Comparison of ENCODE assay signal across 8 cellular contexts in genomic region chr5:65482727-65483473, GRCh38. TPM values are rescaled to one million over a fixed set of nuclear protein-coding genes. Genes with fewer than 3 reads are reported as not detected.
A peak's percentile ranks its signal among the peaks of the same experiment; 100 is the strongest.
DNase-seq lines count a peak whose midpoint lies in the region; ATAC-seq and TF ChIP-seq lines count a peak whose summit lies in the region.

No MANE protein-coding gene starts in this region.

- CTCF ChIA-PET in CD8-positive, alpha-beta memory T cell (lab: Charles Lee) = interaction anchor here (0.5 to 4.7 kb wide), 21 partner anchors 13 to 848 kb away, joined by 3 to 41 read pairs (median 4); partner anchors contain the start of genes CENPK, CWC27, PPWD1 and SREK1IP1
- CTCF ChIA-PET in HEK293 (lab: Yijun Ruan, JAX) = interaction anchor here (0.5 to 3.9 kb wide), 33 partner anchors 10 to 1412 kb away, joined by 3 to 53 read pairs (median 4); partner anchors contain the start of gene CWC27

- ATAC-seq in lung (ENCODE audit: insufficient read depth, low FRiP score) (peak; percentile 32), HG03565 (IDR thresholded peaks at IDR 0.05; ENCODE audit: unreplicated experiment) (no peak)

- no peak overlapping the region for H3K4me3 Mint-ChIP-seq in CD8-positive, alpha-beta memory T cell

- intact Hi-C loops in thyroid gland (cut with DNase I) = loop anchor here (5.0 to 10.0 kb wide), 3 partner anchors 381 to 678 kb away; no protein-coding TSS in a partner anchor

- DNase-seq in CD8-positive, alpha-beta memory T cell = peak in 2 of 5 donors; percentile 26 to 29
- DNase-seq in SK-MEL-5 (ENCODE audit: low read depth, low spot score) (peak; percentile 47), lung (ENCODE audit: low spot score) (no peak), thyroid gland (peak; percentile 30 to 39), NCI-H2196 (lab: John Stamatoyannopoulos, UW; ENCODE audit: unreplicated experiment) (no peak)

- in situ Hi-C loops in SK-MEL-5 (cut with HindIII; ENCODE audit: low pct_unique_long_range_greater_than_20kb, low sequenced_read_pairs) = loop anchor here (25.0 kb wide), 2 partner anchors 371 to 671 kb away; no protein-coding TSS in a partner anchor

- 7 to 16% methylated on average over 9 to 12 of the region's 12 CpGs for WGBS in ectodermal cell, 2 experiments
- WGBS in lung, 2 donors = 0% methylated on average over 12 of the region's 12 CpGs
- 0 to 1% methylated on average over 12 of the region's 12 CpGs for WGBS in thyroid gland, 2 donors

- no peaks in the 10 kb centered on the region for H3K9me3 Mint-ChIP-seq in CD8-positive, alpha-beta memory T cell

- POLR2A ChIA-PET in CD8-positive, alpha-beta memory T cell (lab: Charles Lee) = interaction anchor here (1.1 to 3.6 kb wide), 3 partner anchors 80 to 672 kb away, joined by 4 to 21 read pairs (median 6); partner anchors contain the start of genes CENPK and PPWD1
- POLR2A ChIA-PET in HEK293 (lab: Yijun Ruan, JAX) = interaction anchor here (0.9 to 1.7 kb wide), 3 partner anchors 357 to 386 kb away, joined by 3 to 8 read pairs (median 6); no protein-coding TSS in a partner anchor

- no peaks in the 10 kb centered on the region for H3K27me3 ChIP-seq in CD8-positive, alpha-beta memory T cell (ENCODE audit: insufficient read depth, low read length, poor library complexity, severe bottlenecking)
- H3K27me3 ChIP-seq in ectodermal cell (ENCODE audit: control insufficient read depth, insufficient read depth, low read length, poor library complexity, severe bottlenecking) = no peaks in the 10 kb centered on the region
- no peaks in the 10 kb centered on the region for H3K27me3 ChIP-seq in lung (ENCODE audit: control insufficient read depth, insufficient read depth)
- no peaks in the 10 kb centered on the region for H3K27me3 ChIP-seq in thyroid gland

- H3K4me3 ChIP-seq in CD8-positive, alpha-beta memory T cell (ENCODE audit: low read length) = peak overlapping the region; percentile 75
- peak overlapping the region; percentile 54 for H3K4me3 ChIP-seq in HEK293 (ENCODE audit: low read depth, low read length)
- H3K4me3 ChIP-seq in ectodermal cell (ENCODE audit: insufficient read depth, low read depth, low read length) = peak overlapping the region; percentile 36
- peak overlapping the region; percentile 58 for H3K4me3 ChIP-seq in lung
- H3K4me3 ChIP-seq in thyroid gland (replicated peaks in 1 of 3) = peak overlapping the region; percentile 7 to 64 (median 39)

- no peaks in the 10 kb centered on the region for H3K9me3 ChIP-seq in CD8-positive, alpha-beta memory T cell (ENCODE audit: low read length)
- no peaks in the 10 kb centered on the region for H3K9me3 ChIP-seq in HEK293 (ENCODE audit: control insufficient read depth, insufficient read depth, low read depth, low read length)
- H3K9me3 ChIP-seq in ectodermal cell (ENCODE audit: control insufficient read depth, low read length) = no peaks in the 10 kb centered on the region
- no peaks in the 10 kb centered on the region for H3K9me3 ChIP-seq in lung (ENCODE audit: control insufficient read depth in 2 of 2, insufficient read depth in 1 of 2, low read length in 1 of 2)
- no peaks in the 10 kb centered on the region for H3K9me3 ChIP-seq in thyroid gland

- H3K36me3 Mint-ChIP-seq in CD8-positive, alpha-beta memory T cell = peaks cover 0 to 14% (median 0%) of the 10 kb centered on the region in 3 donors

- peak overlapping the region; percentile 56 for H3K27ac ChIP-seq in CD8-positive, alpha-beta memory T cell (ENCODE audit: low read depth, low read length)
- H3K27ac ChIP-seq in HEK293 (ENCODE audit: extremely low read depth, low read depth, low read length) (peak overlapping the region; percentile 85), ectodermal cell (ENCODE audit: insufficient read depth, low read depth, low read length, poor library complexity, severe bottlenecking) (peak overlapping the region; percentile 76), lung (ENCODE audit: low read depth in 1 of 2, low read length in 1 of 2) (peak overlapping the region; percentile 5 to 96), thyroid gland (peak overlapping the region; percentile 82 to 93 (median 91))

- peak overlapping the region; percentile 73 to 98 (median 93) for H3K27ac Mint-ChIP-seq in CD8-positive, alpha-beta memory T cell

- H3K4me1 ChIP-seq in CD8-positive, alpha-beta memory T cell (ENCODE audit: insufficient read depth, low read length) = peaks cover 20% of the 10 kb centered on the region
- peaks cover 22% of the 10 kb centered on the region for H3K4me1 ChIP-seq in HEK293 (ENCODE audit: control insufficient read depth, insufficient read depth, low read length)
- peaks cover 7% of the 10 kb centered on the region for H3K4me1 ChIP-seq in ectodermal cell (ENCODE audit: control insufficient read depth, insufficient read depth, low read length)
- H3K4me1 ChIP-seq in lung (ENCODE audit: control insufficient read depth in 2 of 2, insufficient read depth in 2 of 2, low read length in 2 of 2) = no peaks in the 10 kb centered on the region
- H3K4me1 ChIP-seq in thyroid gland = peaks cover 12 to 16% of the 10 kb centered on the region in 2 donors

- H3K27me3 Mint-ChIP-seq in CD8-positive, alpha-beta memory T cell = peaks cover 0 to 3% of the 10 kb centered on the region in 2 donors

- peaks cover 6 to 18% (median 9%) of the 10 kb centered on the region in 3 donors for H3K4me1 Mint-ChIP-seq in CD8-positive, alpha-beta memory T cell

- no peaks in the 10 kb centered on the region for H3K36me3 ChIP-seq in CD8-positive, alpha-beta memory T cell (ENCODE audit: insufficient read depth, low read length)
- no peaks in the 10 kb centered on the region for H3K36me3 ChIP-seq in HEK293 (ENCODE audit: control insufficient read depth in 2 of 2, insufficient read depth in 1 of 2, low read length in 2 of 2)
- no peaks in the 10 kb centered on the region for H3K36me3 ChIP-seq in ectodermal cell (ENCODE audit: control insufficient read depth, insufficient read depth, low read length)
- H3K36me3 ChIP-seq in lung (ENCODE audit: control insufficient read depth in 2 of 2, insufficient read depth in 2 of 2, low read length in 2 of 2) = no peaks in the 10 kb centered on the region
- no peaks in the 10 kb centered on the region for H3K36me3 ChIP-seq in thyroid gland

- TF ChIP-seq POLR2A in thyroid gland (IDR thresholded peaks at IDR 0.05) = no peak

- TF ChIP-seq CTCF in HEK293 (tag by site-specific recombination; IDR thresholded peaks at IDR 0.05) = no peak
- no peak for TF ChIP-seq CTCF in lung (IDR thresholded peaks at IDR 0.05; ENCODE audit: control extremely low read depth, extremely low read depth)
- TF ChIP-seq CTCF in thyroid gland (IDR thresholded peaks at IDR 0.05) = no peak

TF ChIP-seq in HEK293, 187 proteins besides CTCF, POLR2A, EP300 and RAD21 (continues in another document):
- TF ChIP-seq ZNF629 (tag by site-specific recombination; IDR thresholded peaks at IDR 0.05) (no peak; the same call in 1 of the 2 replicates), WT1 (tag by site-specific recombination; IDR thresholded peaks at IDR 0.05) (no peak), ZNF707 (tag by site-specific recombination; IDR thresholded peaks at IDR 0.05) (no peak), KLF9 (tag by site-specific recombination; IDR thresholded peaks at IDR 0.05; ENCODE audit: low read depth) (no peak), ZNF132 (tag by site-specific recombination; IDR thresholded peaks at IDR 0.05; ENCODE audit: borderline replicate concordance) (no peak), TRIM28 (IDR thresholded peaks at IDR 0.05; ENCODE audit: borderline replicate concordance, low read length) (0 out of 2 replicates have a peak, but pooled peaks have one; percentile 18), ZNF37A (tag by site-specific recombination; IDR thresholded peaks at IDR 0.05) (no peak), ZNF26 (tag by site-specific recombination; IDR thresholded peaks at IDR 0.05) (no peak), ZNF146 (tag by site-specific recombination; IDR thresholded peaks at IDR 0.05) (no peak), ZBTB7A (tag by site-specific recombination; IDR thresholded peaks at IDR 0.05; ENCODE audit: low read depth) (no peak), SP2 (tag by site-specific recombination; IDR thresholded peaks at IDR 0.05) (no peak), ZNF791 (tag by site-specific recombination; IDR thresholded peaks at IDR 0.05) (no peak)
- TF ChIP-seq, protein P1, sequence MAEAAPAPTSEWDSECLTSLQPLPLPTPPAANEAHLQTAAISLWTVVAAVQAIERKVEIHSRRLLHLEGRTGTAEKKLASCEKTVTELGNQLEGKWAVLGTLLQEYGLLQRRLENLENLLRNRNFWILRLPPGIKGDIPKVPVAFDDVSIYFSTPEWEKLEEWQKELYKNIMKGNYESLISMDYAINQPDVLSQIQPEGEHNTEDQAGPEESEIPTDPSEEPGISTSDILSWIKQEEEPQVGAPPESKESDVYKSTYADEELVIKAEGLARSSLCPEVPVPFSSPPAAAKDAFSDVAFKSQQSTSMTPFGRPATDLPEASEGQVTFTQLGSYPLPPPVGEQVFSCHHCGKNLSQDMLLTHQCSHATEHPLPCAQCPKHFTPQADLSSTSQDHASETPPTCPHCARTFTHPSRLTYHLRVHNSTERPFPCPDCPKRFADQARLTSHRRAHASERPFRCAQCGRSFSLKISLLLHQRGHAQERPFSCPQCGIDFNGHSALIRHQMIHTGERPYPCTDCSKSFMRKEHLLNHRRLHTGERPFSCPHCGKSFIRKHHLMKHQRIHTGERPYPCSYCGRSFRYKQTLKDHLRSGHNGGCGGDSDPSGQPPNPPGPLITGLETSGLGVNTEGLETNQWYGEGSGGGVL (tag by site-specific recombination; IDR thresholded peaks at IDR 0.05) = no peak

RNA-seq across cellular contexts. Expression of gene ADAMTS6, which starts 1.2 kb away (rescaled TPM):
- 1 to 10 TPM in 1 of 2 experiments, under 1 TPM in 1; 0.93 to 1.2 TPM for total RNA-seq in CD8-positive, alpha-beta memory T cell
- polyA plus RNA-seq in CD8-positive, alpha-beta memory T cell = 0.23 TPM
- 4.3 and 4.5 TPM in 2 replicates for total RNA-seq in SK-MEL-5 (2014; rRNA removed; shearing (Covaris generic))
- polyA plus RNA-seq in SK-MEL-5 (2015; cell fraction: cytosol; rRNA removed) = 0.68 and 0.81 TPM in 2 replicates
- 21.2 and 27.1 TPM in 2 replicates for polyA plus RNA-seq in SK-MEL-5 (2015; cell fraction: nucleus; rRNA removed)
- 3.6 TPM for polyA plus RNA-seq in ectodermal cell (2013, experiment 1 of 4)
- polyA plus RNA-seq in ectodermal cell (2013, experiment 2 of 4) = 4.7 TPM
- polyA plus RNA-seq in ectodermal cell (2013, experiment 3 of 4) = 5.6 TPM
- polyA plus RNA-seq in ectodermal cell (2013, experiment 4 of 4) = 2.6 TPM
- total RNA-seq in lung (10 to 100 TPM in 1 of 2 donors, 1 to 10 TPM in 1; 6.2 to 16.8 TPM), thyroid gland (1 to 10 TPM; 1.0 to 3.4 (median 3.3) TPM)
- polyA plus RNA-seq in lung = under 1 TPM; 0.19 to 0.45 TPM

Comparison
In these comparisons a context has a peak if more than half of its experiments do, and no peak if none do; other contexts are left out.
1. DNase-seq: peak in SK-MEL-5 (single experiment) and thyroid gland (2 of 2); none in lung (single experiment) and NCI-H2196 (single experiment).
2. Peak in every context shown above with its lines, with median percentiles within 50 percentile points of each other: H3K27ac ChIP-seq and H3K4me3 ChIP-seq.